1 cellular context compared by ENCODE assay signal in the genomic region with DNA sequence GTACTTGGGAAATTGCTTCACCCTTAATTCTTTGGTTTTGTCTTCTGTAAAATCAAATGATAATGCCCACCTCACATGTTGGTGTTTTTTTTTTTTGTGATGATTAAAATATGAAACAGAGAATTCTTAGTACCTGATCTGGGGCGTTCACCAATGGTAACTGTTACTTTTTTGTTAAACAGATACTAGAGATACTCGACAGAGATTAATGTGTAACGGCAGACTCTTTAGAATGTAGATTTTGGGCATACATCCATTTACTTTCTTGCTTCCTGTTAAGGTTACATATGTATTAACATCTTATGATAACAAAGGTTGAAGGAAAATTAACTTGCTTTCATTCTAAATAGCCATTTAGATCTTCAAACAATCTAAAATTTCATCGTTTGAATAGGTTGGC.
TF ChIP-seq lines count a peak whose summit lies in the region.

No MANE protein-coding gene starts in this region.

TF ChIP-seq in H1, 55 proteins besides CTCF, POLR2A, EP300 and RAD21 (continued from another document):
- TF ChIP-seq, protein P1, sequence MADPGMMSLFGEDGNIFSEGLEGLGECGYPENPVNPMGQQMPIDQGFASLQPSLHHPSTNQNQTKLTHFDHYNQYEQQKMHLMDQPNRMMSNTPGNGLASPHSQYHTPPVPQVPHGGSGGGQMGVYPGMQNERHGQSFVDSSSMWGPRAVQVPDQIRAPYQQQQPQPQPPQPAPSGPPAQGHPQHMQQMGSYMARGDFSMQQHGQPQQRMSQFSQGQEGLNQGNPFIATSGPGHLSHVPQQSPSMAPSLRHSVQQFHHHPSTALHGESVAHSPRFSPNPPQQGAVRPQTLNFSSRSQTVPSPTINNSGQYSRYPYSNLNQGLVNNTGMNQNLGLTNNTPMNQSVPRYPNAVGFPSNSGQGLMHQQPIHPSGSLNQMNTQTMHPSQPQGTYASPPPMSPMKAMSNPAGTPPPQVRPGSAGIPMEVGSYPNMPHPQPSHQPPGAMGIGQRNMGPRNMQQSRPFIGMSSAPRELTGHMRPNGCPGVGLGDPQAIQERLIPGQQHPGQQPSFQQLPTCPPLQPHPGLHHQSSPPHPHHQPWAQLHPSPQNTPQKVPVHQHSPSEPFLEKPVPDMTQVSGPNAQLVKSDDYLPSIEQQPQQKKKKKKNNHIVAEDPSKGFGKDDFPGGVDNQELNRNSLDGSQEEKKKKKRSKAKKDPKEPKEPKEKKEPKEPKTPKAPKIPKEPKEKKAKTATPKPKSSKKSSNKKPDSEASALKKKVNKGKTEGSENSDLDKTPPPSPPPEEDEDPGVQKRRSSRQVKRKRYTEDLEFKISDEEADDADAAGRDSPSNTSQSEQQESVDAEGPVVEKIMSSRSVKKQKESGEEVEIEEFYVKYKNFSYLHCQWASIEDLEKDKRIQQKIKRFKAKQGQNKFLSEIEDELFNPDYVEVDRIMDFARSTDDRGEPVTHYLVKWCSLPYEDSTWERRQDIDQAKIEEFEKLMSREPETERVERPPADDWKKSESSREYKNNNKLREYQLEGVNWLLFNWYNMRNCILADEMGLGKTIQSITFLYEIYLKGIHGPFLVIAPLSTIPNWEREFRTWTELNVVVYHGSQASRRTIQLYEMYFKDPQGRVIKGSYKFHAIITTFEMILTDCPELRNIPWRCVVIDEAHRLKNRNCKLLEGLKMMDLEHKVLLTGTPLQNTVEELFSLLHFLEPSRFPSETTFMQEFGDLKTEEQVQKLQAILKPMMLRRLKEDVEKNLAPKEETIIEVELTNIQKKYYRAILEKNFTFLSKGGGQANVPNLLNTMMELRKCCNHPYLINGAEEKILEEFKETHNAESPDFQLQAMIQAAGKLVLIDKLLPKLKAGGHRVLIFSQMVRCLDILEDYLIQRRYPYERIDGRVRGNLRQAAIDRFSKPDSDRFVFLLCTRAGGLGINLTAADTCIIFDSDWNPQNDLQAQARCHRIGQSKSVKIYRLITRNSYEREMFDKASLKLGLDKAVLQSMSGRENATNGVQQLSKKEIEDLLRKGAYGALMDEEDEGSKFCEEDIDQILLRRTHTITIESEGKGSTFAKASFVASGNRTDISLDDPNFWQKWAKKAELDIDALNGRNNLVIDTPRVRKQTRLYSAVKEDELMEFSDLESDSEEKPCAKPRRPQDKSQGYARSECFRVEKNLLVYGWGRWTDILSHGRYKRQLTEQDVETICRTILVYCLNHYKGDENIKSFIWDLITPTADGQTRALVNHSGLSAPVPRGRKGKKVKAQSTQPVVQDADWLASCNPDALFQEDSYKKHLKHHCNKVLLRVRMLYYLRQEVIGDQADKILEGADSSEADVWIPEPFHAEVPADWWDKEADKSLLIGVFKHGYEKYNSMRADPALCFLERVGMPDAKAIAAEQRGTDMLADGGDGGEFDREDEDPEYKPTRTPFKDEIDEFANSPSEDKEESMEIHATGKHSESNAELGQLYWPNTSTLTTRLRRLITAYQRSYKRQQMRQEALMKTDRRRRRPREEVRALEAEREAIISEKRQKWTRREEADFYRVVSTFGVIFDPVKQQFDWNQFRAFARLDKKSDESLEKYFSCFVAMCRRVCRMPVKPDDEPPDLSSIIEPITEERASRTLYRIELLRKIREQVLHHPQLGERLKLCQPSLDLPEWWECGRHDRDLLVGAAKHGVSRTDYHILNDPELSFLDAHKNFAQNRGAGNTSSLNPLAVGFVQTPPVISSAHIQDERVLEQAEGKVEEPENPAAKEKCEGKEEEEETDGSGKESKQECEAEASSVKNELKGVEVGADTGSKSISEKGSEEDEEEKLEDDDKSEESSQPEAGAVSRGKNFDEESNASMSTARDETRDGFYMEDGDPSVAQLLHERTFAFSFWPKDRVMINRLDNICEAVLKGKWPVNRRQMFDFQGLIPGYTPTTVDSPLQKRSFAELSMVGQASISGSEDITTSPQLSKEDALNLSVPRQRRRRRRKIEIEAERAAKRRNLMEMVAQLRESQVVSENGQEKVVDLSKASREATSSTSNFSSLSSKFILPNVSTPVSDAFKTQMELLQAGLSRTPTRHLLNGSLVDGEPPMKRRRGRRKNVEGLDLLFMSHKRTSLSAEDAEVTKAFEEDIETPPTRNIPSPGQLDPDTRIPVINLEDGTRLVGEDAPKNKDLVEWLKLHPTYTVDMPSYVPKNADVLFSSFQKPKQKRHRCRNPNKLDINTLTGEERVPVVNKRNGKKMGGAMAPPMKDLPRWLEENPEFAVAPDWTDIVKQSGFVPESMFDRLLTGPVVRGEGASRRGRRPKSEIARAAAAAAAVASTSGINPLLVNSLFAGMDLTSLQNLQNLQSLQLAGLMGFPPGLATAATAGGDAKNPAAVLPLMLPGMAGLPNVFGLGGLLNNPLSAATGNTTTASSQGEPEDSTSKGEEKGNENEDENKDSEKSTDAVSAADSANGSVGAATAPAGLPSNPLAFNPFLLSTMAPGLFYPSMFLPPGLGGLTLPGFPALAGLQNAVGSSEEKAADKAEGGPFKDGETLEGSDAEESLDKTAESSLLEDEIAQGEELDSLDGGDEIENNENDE (IDR thresholded peaks at IDR 0.05; ENCODE audit: insufficient replicate concordance, low read length): no peak
- TF ChIP-seq KDM4A (IDR thresholded peaks at IDR 0.05; ENCODE audit: low read depth, low read length, severe bottlenecking): no peak
- no peak for TF ChIP-seq TEAD4 (IDR thresholded peaks at IDR 0.05; ENCODE audit: low read depth, low read length)
- TF ChIP-seq, protein P2, sequence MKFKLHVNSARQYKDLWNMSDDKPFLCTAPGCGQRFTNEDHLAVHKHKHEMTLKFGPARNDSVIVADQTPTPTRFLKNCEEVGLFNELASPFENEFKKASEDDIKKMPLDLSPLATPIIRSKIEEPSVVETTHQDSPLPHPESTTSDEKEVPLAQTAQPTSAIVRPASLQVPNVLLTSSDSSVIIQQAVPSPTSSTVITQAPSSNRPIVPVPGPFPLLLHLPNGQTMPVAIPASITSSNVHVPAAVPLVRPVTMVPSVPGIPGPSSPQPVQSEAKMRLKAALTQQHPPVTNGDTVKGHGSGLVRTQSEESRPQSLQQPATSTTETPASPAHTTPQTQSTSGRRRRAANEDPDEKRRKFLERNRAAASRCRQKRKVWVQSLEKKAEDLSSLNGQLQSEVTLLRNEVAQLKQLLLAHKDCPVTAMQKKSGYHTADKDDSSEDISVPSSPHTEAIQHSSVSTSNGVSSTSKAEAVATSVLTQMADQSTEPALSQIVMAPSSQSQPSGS (IDR thresholded peaks at IDR 0.05; ENCODE audit: low read length): no peak
- TF ChIP-seq RNF2 (IDR thresholded peaks at IDR 0.05; ENCODE audit: borderline replicate concordance, low read depth, low read length, missing control alignments, poor library complexity, severe bottlenecking): no peak
- no peak for TF ChIP-seq NANOG (IDR thresholded peaks at IDR 0.05; ENCODE audit: insufficient read depth, low read depth, low read length, poor library complexity, severe bottlenecking)
- TF ChIP-seq RFX5 (IDR thresholded peaks at IDR 0.05; ENCODE audit: borderline replicate concordance, low read depth, low read length): no peak
- TF ChIP-seq, protein P3, sequence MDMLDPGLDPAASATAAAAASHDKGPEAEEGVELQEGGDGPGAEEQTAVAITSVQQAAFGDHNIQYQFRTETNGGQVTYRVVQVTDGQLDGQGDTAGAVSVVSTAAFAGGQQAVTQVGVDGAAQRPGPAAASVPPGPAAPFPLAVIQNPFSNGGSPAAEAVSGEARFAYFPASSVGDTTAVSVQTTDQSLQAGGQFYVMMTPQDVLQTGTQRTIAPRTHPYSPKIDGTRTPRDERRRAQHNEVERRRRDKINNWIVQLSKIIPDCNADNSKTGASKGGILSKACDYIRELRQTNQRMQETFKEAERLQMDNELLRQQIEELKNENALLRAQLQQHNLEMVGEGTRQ (IDR thresholded peaks at IDR 0.05; ENCODE audit: low read length): no peak
- TF ChIP-seq ASH2L (IDR thresholded peaks at IDR 0.05; ENCODE audit: low read length): no peak
- no peak for TF ChIP-seq BRCA1 (IDR thresholded peaks at IDR 0.05; ENCODE audit: low read depth, low read length)
- TF ChIP-seq SIX5 (IDR thresholded peaks at IDR 0.05; ENCODE audit: low read depth, low read length): no peak
- TF ChIP-seq GABPA (IDR thresholded peaks at IDR 0.05; ENCODE audit: borderline replicate concordance, insufficient read depth, low read length): no peak
